1 cellular context compared by ENCODE assay signal in genomic region chr1:160618763-160619274, GRCh38.
TF ChIP-seq lines count a peak whose summit lies in the region.

No MANE protein-coding gene starts in this region.

TF ChIP-seq in H1, 55 proteins besides CTCF, POLR2A, EP300 and RAD21:
- TF ChIP-seq KDM4A (IDR thresholded peaks at IDR 0.05; ENCODE audit: low read depth, low read length, severe bottlenecking) (no peak), SP2 (IDR thresholded peaks at IDR 0.05; ENCODE audit: low read length) (peak; percentile 30; the same call in 1 of the 2 replicates)
